In genomic region chr1:33267468-33268205, GRCh38 we compare ENCODE assay signal across 33 cellular contexts. TPM values are rescaled to one million over a fixed set of nuclear protein-coding genes. Genes with fewer than 3 reads are reported as not detected.
DNase-seq lines count a peak whose midpoint lies in the region; ATAC-seq, FAIRE-seq and TF ChIP-seq lines count a peak whose summit lies in the region.
"Had no signal": no experiment of that assay in that cellular context is flagged by ENCODE, and none has a peak within 500 bp of the region (broad histone marks: within the 10 kb centered on the region; RNA-seq: fewer than 3 reads in every experiment).

No MANE protein-coding gene starts in this region.

- H3K9me1 ChIP-seq in K562 (ENCODE audit: control insufficient read depth, insufficient read depth, low read length): no peaks in the 10 kb centered on the region

- no peaks in the 10 kb centered on the region for H3F3A ChIP-seq in neural progenitor cell (ENCODE audit: low read depth)

- no peak for TF ChIP-seq POLR2A in K562 (conservative IDR thresholded peaks at IDR 0.05)

- H4K20me1 ChIP-seq in K562 (replicated peaks; ENCODE audit: control insufficient read depth, insufficient read depth, low read length) (peaks cover 12% of the 10 kb centered on the region; the same call in 1 of the 2 replicates), neural progenitor cell (ENCODE audit: low read depth) (peaks cover 98% of the 10 kb centered on the region)

- FAIRE-seq in K562 (lab: Jason Lieb, UNC): peak; percentile 46

- H3K27me3 ChIP-seq in CD4-positive, CD25-positive, alpha-beta regulatory T cell (ENCODE audit: control insufficient read depth, insufficient read depth, low read length): no peaks in the 10 kb centered on the region
- H3K27me3 ChIP-seq in K562 (ENCODE audit: control insufficient read depth in 2 of 2, insufficient read depth in 2 of 2, low read length in 2 of 2) (peaks cover 3 to 40% of the 10 kb centered on the region in 2 experiments; a peak in 4 of 5 replicates), neural progenitor cell (no peaks in the 10 kb centered on the region)
- H3K27me3 ChIP-seq: cardiac muscle cell, hepatocyte, ovary, spleen had no signal

- H3K4me2 ChIP-seq in K562 (ENCODE audit: insufficient read depth, low read length) (no peak overlapping the region), neural progenitor cell (no peak overlapping the region)
- H3K4me2 ChIP-seq: hepatocyte had no signal

- H3K4me1 ChIP-seq in CD4-positive, CD25-positive, alpha-beta regulatory T cell (ENCODE audit: control insufficient read depth, insufficient read depth, low read length, poor library complexity, severe bottlenecking): peaks cover 11% of the 10 kb centered on the region
- H3K4me1 ChIP-seq in K562 (replicated peaks in 1 of 2; ENCODE audit: control insufficient read depth in 2 of 2, insufficient read depth in 2 of 2, low read length in 2 of 2) (0 out of 5 replicates have a peak, but pooled peaks cover 0 to 2% of the 10 kb centered on the region in 2 experiments), neural progenitor cell (no peaks in the 10 kb centered on the region)

- no peak for TF ChIP-seq EP300 in K562 (IDR thresholded peaks at IDR 0.05; ENCODE audit: low read length)

- H3K4me3 Mint-ChIP-seq in CD4-positive, CD25-positive, alpha-beta regulatory T cell: no peak overlapping the region
- peak overlapping the region; percentile 26 for H3K4me3 Mint-ChIP-seq in glutamatergic neuron (ENCODE audit: unreplicated experiment)
- no peak overlapping the region for H3K4me3 Mint-ChIP-seq in neural progenitor cell
- H3K4me3 Mint-ChIP-seq: activated CD8-positive, alpha-beta memory T cell treated with anti-CD3 and anti-CD28 coated beads, Interleukin-2, amount 10 ng/mL, durations not matched to agents 7 days and 5 days; activated naive CD4-positive, alpha-beta T cell treated with anti-CD3 and anti-CD28 coated beads, Interleukin-2, amount 10 ng/mL, durations not matched to agents 7 days and 5 days; CD8-positive, alpha-beta T cell; dendritic cell treated with granulocyte-macrophage colony-stimulating factor and Interleukin-4, amounts not matched to agents 40 ng/mL and 50 ng/mL, for 4 days; IgD-negative memory B cell had no signal

- 6% methylated on average over 5 of the region's 5 CpGs for whole genome bisulfite sequencing in K562 (ENCODE audit: insufficient coverage, low coverage, missing lambda C conversion rate)

- TF ChIP-seq CTCF in K562 (IDR thresholded peaks at IDR 0.05 in 2 of 3, conservative IDR thresholded peaks at IDR 0.05 in 1 of 3; ENCODE audit: insufficient read depth in 2 of 3, low read depth in 1 of 3, low read length in 3 of 3) (no peak), glutamatergic neuron (IDR thresholded peaks at IDR 0.05; ENCODE audit: partially characterized antibody, unreplicated experiment) (no peak), neural progenitor cell (IDR thresholded peaks at IDR 0.05) (no peak)

- in situ Hi-C loops in K562 (cut with MboI): no loop called here

- intact Hi-C loops in K562 (cut with micrococcal nuclease): no loop called here

- H3K4me1 Mint-ChIP-seq in CD4-positive, CD25-positive, alpha-beta regulatory T cell: peaks cover 3 to 46% (median 13%) of the 10 kb centered on the region in 4 donors
- H3K4me1 Mint-ChIP-seq in glutamatergic neuron (ENCODE audit: low read depth, unreplicated experiment) (peaks cover 46% of the 10 kb centered on the region), neural progenitor cell (peaks cover 39% of the 10 kb centered on the region)

- no peaks in the 10 kb centered on the region for H3K27me3 Mint-ChIP-seq in CD4-positive, CD25-positive, alpha-beta regulatory T cell
- H3K27me3 Mint-ChIP-seq in glutamatergic neuron (ENCODE audit: unreplicated experiment) (peaks cover 15% of the 10 kb centered on the region), neural progenitor cell (ENCODE audit: insufficient read depth, low read depth) (no peaks in the 10 kb centered on the region)
- H3K27me3 Mint-ChIP-seq: activated CD8-positive, alpha-beta memory T cell treated with anti-CD3 and anti-CD28 coated beads, Interleukin-2, amount 10 ng/mL, durations not matched to agents 7 days and 5 days; activated naive CD4-positive, alpha-beta T cell treated with anti-CD3 and anti-CD28 coated beads, Interleukin-2, amount 10 ng/mL, durations not matched to agents 7 days and 5 days; dendritic cell treated with granulocyte-macrophage colony-stimulating factor and Interleukin-4, amounts not matched to agents 40 ng/mL and 50 ng/mL, for 4 days; IgD-negative memory B cell had no signal

- CTCF ChIA-PET in K562 (lab: Yijun Ruan, JAX; ENCODE audit: low intra/inter-chr PET ratio): no interaction called here

- H3K27ac ChIP-seq in CD4-positive, CD25-positive, alpha-beta regulatory T cell (ENCODE audit: insufficient read depth, low read length, poor library complexity, severe bottlenecking): no peak overlapping the region
- H3K27ac ChIP-seq in K562 (ENCODE audit: extremely low read depth, low read depth, low read length): no peak overlapping the region
- H3K27ac ChIP-seq in neural progenitor cell: no peak overlapping the region
- H3K27ac ChIP-seq: cardiac muscle cell, hepatocyte, lower lobe of right lung, spleen, VCaP had no signal

- H3K9ac ChIP-seq in K562 (ENCODE audit: insufficient read depth in 1 of 2, low read depth in 2 of 2, low read length in 2 of 2) (no peak overlapping the region), neural progenitor cell (no peak overlapping the region)

- POLR2A ChIA-PET in K562 (lab: Yijun Ruan, JAX): interaction anchor here (0.7 to 1.5 kb wide), 2 partner anchors 21 to 1803 kb away, joined by 3 read pairs; no protein-coding TSS in a partner anchor

- H3K9me3 ChIP-seq in CD4-positive, CD25-positive, alpha-beta regulatory T cell (ENCODE audit: control insufficient read depth in 2 of 2, low read length in 2 of 2): no peaks in the 10 kb centered on the region
- H3K9me3 ChIP-seq in K562 (replicated peaks; ENCODE audit: control insufficient read depth, insufficient read depth, low read depth, low read length) (no peaks in the 10 kb centered on the region), neural progenitor cell (ENCODE audit: low read depth) (no peaks in the 10 kb centered on the region)
- H3K9me3 ChIP-seq: lower lobe of right lung, ovary, spleen had no signal

- H3K36me3 Mint-ChIP-seq in CD4-positive, CD25-positive, alpha-beta regulatory T cell: peaks cover 8% of the 10 kb centered on the region
- H3K36me3 Mint-ChIP-seq in glutamatergic neuron (ENCODE audit: unreplicated experiment) (no peaks in the 10 kb centered on the region), neural progenitor cell (peaks cover 9% of the 10 kb centered on the region)

- H3K9me3 Mint-ChIP-seq in CD4-positive, CD25-positive, alpha-beta regulatory T cell: no peaks in the 10 kb centered on the region
- peaks cover 17% of the 10 kb centered on the region for H3K9me3 Mint-ChIP-seq in glutamatergic neuron (ENCODE audit: unreplicated experiment)
- H3K9me3 Mint-ChIP-seq in neural progenitor cell: no peaks in the 10 kb centered on the region
- H3K9me3 Mint-ChIP-seq: activated naive CD4-positive, alpha-beta T cell treated with anti-CD3 and anti-CD28 coated beads, Interleukin-2, amount 10 ng/mL, durations not matched to agents 7 days and 5 days; CD8-positive, alpha-beta T cell; dendritic cell treated with granulocyte-macrophage colony-stimulating factor and Interleukin-4, amounts not matched to agents 40 ng/mL and 50 ng/mL, for 4 days; IgD-negative memory B cell had no signal

- TF ChIP-seq RAD21 in K562 (CRISPR knock-in tag; conservative IDR thresholded peaks at IDR 0.05 in 1 of 2, IDR thresholded peaks at IDR 0.05 in 1 of 2): no peak

- no TSS peak for BruUV-seq in K562 (replicated peaks; lab: Mats Ljungman, UMichigan)

- H3K36me3 ChIP-seq in CD4-positive, CD25-positive, alpha-beta regulatory T cell (ENCODE audit: control insufficient read depth, insufficient read depth, low read length): peaks cover 3% of the 10 kb centered on the region
- no peaks in the 10 kb centered on the region for H3K36me3 ChIP-seq in K562 (ENCODE audit: control insufficient read depth, insufficient read depth, low read length)
- no peaks in the 10 kb centered on the region for H3K36me3 ChIP-seq in neural progenitor cell
- H3K36me3 ChIP-seq: ovary had no signal

- H3K79me2 ChIP-seq in K562 (ENCODE audit: control insufficient read depth, insufficient read depth, low read length): no peaks in the 10 kb centered on the region
- peaks cover 79% of the 10 kb centered on the region for H3K79me2 ChIP-seq in neural progenitor cell (ENCODE audit: low read depth)

- DNase-seq in CD4-positive, CD25-positive, alpha-beta regulatory T cell: no peak
- DNase-seq in K562 (ENCODE audit: extremely low read depth in 1 of 4, low spot score in 3 of 4): no peak
- DNase-seq in glutamatergic neuron: no peak
- DNase-seq in neural progenitor cell (ENCODE audit: low spot score): no peak
- DNase-seq in NCI-H2081 (lab: John Stamatoyannopoulos, UW): no peak
- DNase-seq in activated CD4-positive, alpha-beta T cell treated with anti-CD3 and anti-CD28 coated beads for 48 hours: no peak
- no peak for DNase-seq in NCI-H510A (lab: John Stamatoyannopoulos, UW)
- DNase-seq: activated CD4-positive, alpha-beta T cell treated with anti-CD3 and anti-CD28 coated beads, Interleukin-2, amount 50 U/mL, for 1 hour; activated CD8-positive, alpha-beta memory T cell treated with anti-CD3 and anti-CD28 coated beads, Interleukin-2, amount 10 ng/mL, durations not matched to agents 7 days and 5 days; activated naive CD4-positive, alpha-beta T cell treated with anti-CD3 and anti-CD28 coated beads, Interleukin-2, amount 10 ng/mL, durations not matched to agents 7 days and 5 days; amniotic stem cell; CD8-positive, alpha-beta T cell; lower lobe of right lung; NCI-H1105 treated with DMSO at 0.1 percent for 48 hours; NCI-H2081 treated with DMSO at 0.1 percent for 48 hours; ovary; right cardiac atrium; Right ventricle myocardium superior; spleen; stimulated activated CD4-positive, alpha-beta T cell treated with anti-CD3 and anti-CD28 coated beads, Interleukin-4, amount 100 ng/mL, for 1 hour; stimulated activated naive CD4-positive, alpha-beta T cell treated with Interleukin-2 at 50 U/mL for 16 hours had no signal

- peak overlapping the region in 2 of 3 donors; percentile 42 to 56 for H3K27ac Mint-ChIP-seq in CD4-positive, CD25-positive, alpha-beta regulatory T cell
- peak overlapping the region; percentile 25 for H3K27ac Mint-ChIP-seq in glutamatergic neuron (ENCODE audit: unreplicated experiment)
- peak overlapping the region; percentile 80 for H3K27ac Mint-ChIP-seq in neural progenitor cell
- H3K27ac Mint-ChIP-seq: activated CD8-positive, alpha-beta memory T cell treated with anti-CD3 and anti-CD28 coated beads, Interleukin-2, amount 10 ng/mL, durations not matched to agents 7 days and 5 days; dendritic cell treated with granulocyte-macrophage colony-stimulating factor and Interleukin-4, amounts not matched to agents 40 ng/mL and 50 ng/mL, for 4 days; IgD-negative memory B cell had no signal

- ATAC-seq in CD4-positive, CD25-positive, alpha-beta regulatory T cell (ENCODE audit: low read depth in 2 of 2): no peak
- ATAC-seq in K562 (no peak), HG03469 (IDR thresholded peaks at IDR 0.05; ENCODE audit: unreplicated experiment) (no peak)
- ATAC-seq: activated CD8-positive, alpha-beta memory T cell treated with anti-CD3 and anti-CD28 coated beads, Interleukin-2, amount 10 ng/mL, durations not matched to agents 7 days and 5 days; CD8-positive, alpha-beta T cell; lower lobe of right lung; right cardiac atrium had no signal

- H3K4me3 ChIP-seq in CD4-positive, CD25-positive, alpha-beta regulatory T cell (ENCODE audit: low read depth, low read length): no peak overlapping the region
- H3K4me3 ChIP-seq in K562 (no peak overlapping the region), neural progenitor cell (no peak overlapping the region)
- H3K4me3 ChIP-seq: cardiac muscle cell, hepatocyte, lower lobe of right lung, ovary, spleen had no signal

- H2AFZ ChIP-seq in K562 (ENCODE audit: low read depth, low read length): no peak overlapping the region
- H2AFZ ChIP-seq in neural progenitor cell (replicated peaks): no peak overlapping the region
- H2AFZ ChIP-seq: hepatocyte had no signal

RNA-seq across cellular contexts. Expression of gene ZNF362, which starts 11.3 kb away (rescaled TPM):
- 20.2 TPM for total RNA-seq in CD4-positive, CD25-positive, alpha-beta regulatory T cell
- 10 to 100 TPM; 12.2 to 21.7 (median 14.0) TPM for polyA plus RNA-seq in CD4-positive, CD25-positive, alpha-beta regulatory T cell
- total RNA-seq in K562 (2011; cell fraction: chromatin; rRNA removed; ENCODE audit: low replicate concordance): not detected in 2 replicates
- total RNA-seq in K562 (2011; cell fraction: nucleolus; rRNA removed): not detected in 2 replicates
- total RNA-seq in K562 (2011; cell fraction: nucleoplasm; rRNA removed): not detected in 2 replicates
- total RNA-seq in K562 (2014; rRNA removed) (0.41 and 0.82 TPM in 2 replicates), K562 (2014; rRNA removed; fragmentation: Illumina TruSeq; extraction: Trizol) (0.11 and 0.29 TPM in 2 replicates), K562 (2015; rRNA removed; fragmentation: Illumina TruSeq; extraction: Trizol) (0.40 and 0.49 TPM in 2 replicates), K562 (2021) (0.83 and 1.1 TPM in 2 replicates), glutamatergic neuron (ENCODE audit: unreplicated experiment) (69.8 TPM), neural progenitor cell (ENCODE audit: low replicate concordance) (10.9 and 27.9 TPM in 2 replicates)
- polyA plus RNA-seq in K562 (2011; rRNA removed) (0.08 and 0.58 TPM in 2 replicates), K562 (2014; fragmentation: Illumina TruSeq; extraction: Trizol) (0.30 and 0.65 TPM in 2 replicates), K562 (2014; fragmentation: Nextera tagmentation; extraction: Ambion mirVana) (under 1 TPM in 1 of 2 experiments, not detected in 1; 0.01 TPM), K562 (2014; rRNA removed) (0.47 and 0.48 TPM in 2 replicates)
- 0.43 and 0.52 TPM in 2 replicates for polyA plus RNA-seq in K562 (2011; cell fraction: cytosol; rRNA removed)
- polyA plus RNA-seq in K562 (2011; cell fraction: nucleus; rRNA removed): 0.65 and 0.98 TPM in 2 replicates
- 0.64 and 1.8 TPM in 2 replicates for polyA plus RNA-seq in K562 (2012)
- 0.09 and 0.18 TPM in 2 replicates for polyA minus RNA-seq in K562 (2011; rRNA and poly(A)+ RNA removed)
- 4.3 TPM in 1 of 2 replicates, not detected in the other for polyA minus RNA-seq in K562 (2011; cell fraction: cytosol; rRNA and poly(A)+ RNA removed)
- polyA minus RNA-seq in K562 (2011; cell fraction: nucleus; rRNA and poly(A)+ RNA removed): 0.89 and 1.3 TPM in 2 replicates

RNA-seq across cellular contexts. Expression of gene A3GALT2, which starts 53.3 kb away (rescaled TPM):
- total RNA-seq in CD4-positive, CD25-positive, alpha-beta regulatory T cell: not detected
- not detected for polyA plus RNA-seq in CD4-positive, CD25-positive, alpha-beta regulatory T cell
- not detected in 2 replicates for total RNA-seq in K562 (2011; cell fraction: chromatin; rRNA removed; ENCODE audit: low replicate concordance)
- not detected in 2 replicates for total RNA-seq in K562 (2011; cell fraction: nucleolus; rRNA removed)
- total RNA-seq in K562 (2011; cell fraction: nucleoplasm; rRNA removed): not detected in 2 replicates
- total RNA-seq in K562 (2014; rRNA removed): not detected in 2 replicates
- not detected in 2 replicates for total RNA-seq in K562 (2014; rRNA removed; fragmentation: Illumina TruSeq; extraction: Trizol)
- not detected in 2 replicates for total RNA-seq in K562 (2015; rRNA removed; fragmentation: Illumina TruSeq; extraction: Trizol)
- total RNA-seq in K562 (2021): not detected in 2 replicates
- polyA plus RNA-seq in K562 (2011; rRNA removed): not detected in 2 replicates
- polyA plus RNA-seq in K562 (2011; cell fraction: cytosol; rRNA removed): not detected in 2 replicates
- not detected in 2 replicates for polyA plus RNA-seq in K562 (2011; cell fraction: nucleus; rRNA removed)
- not detected in 2 replicates for polyA plus RNA-seq in K562 (2012)
- polyA plus RNA-seq in K562 (2014; fragmentation: Illumina TruSeq; extraction: Trizol): not detected in 2 replicates
- polyA plus RNA-seq in K562 (2014; fragmentation: Nextera tagmentation; extraction: Ambion mirVana): not detected
- not detected in 2 replicates for polyA plus RNA-seq in K562 (2014; rRNA removed)
- polyA minus RNA-seq in K562 (2011; rRNA and poly(A)+ RNA removed): not detected in 2 replicates
- polyA minus RNA-seq in K562 (2011; cell fraction: cytosol; rRNA and poly(A)+ RNA removed): not detected in 2 replicates
- polyA minus RNA-seq in K562 (2011; cell fraction: nucleus; rRNA and poly(A)+ RNA removed): not detected in 2 replicates
- total RNA-seq in glutamatergic neuron (ENCODE audit: unreplicated experiment): 0.71 TPM
- not detected in 2 replicates for total RNA-seq in neural progenitor cell (ENCODE audit: low replicate concordance)
- total RNA-seq: A172; activated CD8-positive, alpha-beta memory T cell treated with anti-CD3 and anti-CD28 coated beads, Interleukin-2, amount 10 ng/mL, durations not matched to agents 7 days and 5 days; cardiac muscle cell; CD8-positive, alpha-beta T cell; fibroblast of villous mesenchyme; G401; hepatocyte; lower lobe of right lung; M059J; OCI-LY7; ovary; right cardiac atrium; Right ventricle myocardium superior had no signal
- polyA plus RNA-seq: hepatocyte, IgD-negative memory B cell, ovary, right cardiac atrium, thymus had no signal

Comparison
In these comparisons a context has a peak if more than half of its experiments do, and no peak if none do; other contexts are left out.
1. H3K27ac Mint-ChIP-seq: peak in every context shown above with its lines; median percentile 80 in neural progenitor cell; 49 in CD4-positive, CD25-positive, alpha-beta regulatory T cell; 25 in glutamatergic neuron.